23 cellular contexts compared by ENCODE assay signal in the genomic region with DNA sequence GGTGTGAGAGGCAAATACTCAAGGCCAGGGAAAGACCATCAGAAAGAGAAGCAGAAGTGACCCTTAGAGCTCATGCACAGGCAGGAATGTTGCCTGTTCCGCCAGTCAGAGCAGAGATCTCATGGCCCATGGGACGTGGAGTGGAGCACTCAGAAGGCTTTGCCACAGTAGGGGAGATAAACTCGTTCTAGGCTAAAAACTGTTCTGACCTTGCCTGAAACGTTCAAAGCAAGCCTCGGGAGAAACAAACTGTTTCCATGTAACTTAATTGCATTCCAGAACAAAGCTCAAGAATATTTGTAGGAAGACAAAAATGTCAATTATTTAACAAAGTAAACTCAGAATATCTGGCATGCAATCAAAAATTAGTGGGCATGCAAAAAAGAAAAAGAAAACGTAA. TPM values are rescaled to one million over a fixed set of nuclear protein-coding genes. Genes with fewer than 3 reads are reported as not detected.
DNase-seq lines count a peak whose midpoint lies in the region; ATAC-seq and TF ChIP-seq lines count a peak whose summit lies in the region.
"Had no signal": no experiment of that assay in that cellular context is flagged by ENCODE, and none has a peak within 500 bp of the region (broad histone marks: within the 10 kb centered on the region; RNA-seq: fewer than 3 reads in every experiment).

No MANE protein-coding gene starts in this region.

- H3K9me3 Mint-ChIP-seq in stimulated activated naive CD8-positive, alpha-beta T cell treated with anti-CD3 and anti-CD28 coated beads, Interleukin-15, amount 100 ng/mL, for 72 hours: no peaks in the 10 kb centered on the region
- H3K9me3 Mint-ChIP-seq: activated T-cell treated with anti-CD3 and anti-CD28 coated beads, Interleukin-2, amount 50 U/mL, for 4 hours had no signal

- intact Hi-C loops in dorsolateral prefrontal cortex (cut with DNase I) (no loop called here), lower lobe of right lung (cut with DNase I) (no loop called here)

- peaks cover 29% of the 10 kb centered on the region for H3K27me3 Mint-ChIP-seq in stimulated activated naive CD8-positive, alpha-beta T cell treated with anti-CD3 and anti-CD28 coated beads, Interleukin-15, amount 100 ng/mL, for 72 hours

- H3K9me3 ChIP-seq in lower lobe of right lung (no peaks in the 10 kb centered on the region), upper lobe of left lung (no peaks in the 10 kb centered on the region)
- H3K9me3 ChIP-seq: adrenal gland, breast epithelium, Peyer's patch had no signal

- TF ChIP-seq CTCF in dorsolateral prefrontal cortex (IDR thresholded peaks at IDR 0.05 in 54 of 56, conservative IDR thresholded peaks at IDR 0.05 in 2 of 56; ENCODE audit: low read depth in 1 of 56, partially characterized antibody in 56 of 56) (no peak), lower lobe of right lung (IDR thresholded peaks at IDR 0.05) (no peak), upper lobe of left lung (IDR thresholded peaks at IDR 0.05) (no peak)

- peak; percentile 11 for DNase-seq in activated CD4-positive, CD25-positive, alpha-beta regulatory T cell treated with anti-CD3 and anti-CD28 coated beads, Interleukin-2, amount 50 U/mL, for 72 hours
- DNase-seq in dorsolateral prefrontal cortex: no peak
- DNase-seq in lower lobe of right lung: peak; percentile 49
- DNase-seq in upper lobe of left lung: no peak
- DNase-seq in stimulated activated naive CD8-positive, alpha-beta T cell treated with anti-CD3 and anti-CD28 coated beads, Interleukin-15, amount 100 ng/mL, for 72 hours: no peak
- no peak for DNase-seq in NK-92 (lab: John Stamatoyannopoulos, UW; ENCODE audit: unreplicated experiment)
- DNase-seq in central memory CD4-positive, alpha-beta T cell: no peak
- DNase-seq: activated CD4-positive, alpha-beta T cell treated with anti-CD3 and anti-CD28 coated beads for 4 hours; activated T-cell treated with anti-CD3 and anti-CD28 coated beads, Interleukin-2, amount 50 U/mL, for 4 hours; AML-193; CD4-positive, alpha-beta memory T cell; foreskin keratinocyte; GDM1; left ventricle myocardium superior; NCI-H146; NCI-H510A; SIG-M5 had no signal

- ATAC-seq in activated CD4-positive, CD25-positive, alpha-beta regulatory T cell treated with anti-CD3 and anti-CD28 coated beads, Interleukin-2, amount 50 U/mL, for 24 hours: no peak
- ATAC-seq in lower lobe of right lung (peak; percentile 84 to 85), upper lobe of left lung (ENCODE audit: low FRiP score in 2 of 2) (peak in 1 of 2 donors; percentile 70)
- no peak for ATAC-seq in stimulated activated naive CD8-positive, alpha-beta T cell treated with anti-CD3 and anti-CD28 coated beads, Interleukin-15, amount 100 ng/mL, for 72 hours
- ATAC-seq: activated T-cell treated with anti-CD3 and anti-CD28 coated beads, Interleukin-2, amount 50 U/mL, for 4 hours; foreskin keratinocyte; left ventricle myocardium superior had no signal

- no peak overlapping the region for H3K4me3 Mint-ChIP-seq in stimulated activated naive CD8-positive, alpha-beta T cell treated with anti-CD3 and anti-CD28 coated beads, Interleukin-15, amount 100 ng/mL, for 72 hours
- H3K4me3 Mint-ChIP-seq: activated T-cell treated with anti-CD3 and anti-CD28 coated beads, Interleukin-2, amount 50 U/mL, for 4 hours; CD4-positive, alpha-beta memory T cell; nephron had no signal

- H3K27me3 ChIP-seq in dorsolateral prefrontal cortex (peaks cover 0 to 11% (median 0%) of the 10 kb centered on the region in 45 donors), lower lobe of right lung (ENCODE audit: low read depth) (no peaks in the 10 kb centered on the region), upper lobe of left lung (no peaks in the 10 kb centered on the region)
- H3K27me3 ChIP-seq: adrenal gland, breast epithelium, Peyer's patch had no signal

- no peak for TF ChIP-seq EP300 in upper lobe of left lung (IDR thresholded peaks at IDR 0.05)

- H3K4me1 ChIP-seq in lower lobe of right lung (no peaks in the 10 kb centered on the region), upper lobe of left lung (peaks cover 0 to 6% (median 0%) of the 10 kb centered on the region in 4 donors)
- H3K4me1 ChIP-seq: adrenal gland, breast epithelium, foreskin keratinocyte, Peyer's patch had no signal

- H3K27ac Mint-ChIP-seq in stimulated activated naive CD8-positive, alpha-beta T cell treated with anti-CD3 and anti-CD28 coated beads, Interleukin-15, amount 100 ng/mL, for 72 hours: no peak overlapping the region

- H3K4me3 ChIP-seq in dorsolateral prefrontal cortex (peak overlapping the region in 35 of 59 donors; percentile 1 to 54 (median 37)), lower lobe of right lung (peak overlapping the region; percentile 47), upper lobe of left lung (peak overlapping the region in 2 of 4 donors; percentile 40 to 45)
- H3K4me3 ChIP-seq: adrenal gland, breast epithelium, Peyer's patch had no signal

- WGBS in upper lobe of left lung, 2 donors: 38 to 41% methylated on average over 6 of the region's 6 CpGs

- no peaks in the 10 kb centered on the region for H3K36me3 ChIP-seq in lower lobe of right lung
- H3K36me3 ChIP-seq in upper lobe of left lung: no peaks in the 10 kb centered on the region
- H3K36me3 ChIP-seq: adrenal gland, breast epithelium, Peyer's patch had no signal

- H3K4me1 Mint-ChIP-seq in stimulated activated naive CD8-positive, alpha-beta T cell treated with anti-CD3 and anti-CD28 coated beads, Interleukin-15, amount 100 ng/mL, for 72 hours: no peaks in the 10 kb centered on the region
- H3K4me1 Mint-ChIP-seq: CD4-positive, alpha-beta memory T cell had no signal

- H3K27ac ChIP-seq in dorsolateral prefrontal cortex: peak overlapping the region in 23 of 59 donors; percentile 4 to 73 (median 52)
- peak overlapping the region; percentile 64 for H3K27ac ChIP-seq in lower lobe of right lung
- peak overlapping the region; percentile 20 to 65 (median 62) for H3K27ac ChIP-seq in upper lobe of left lung
- H3K27ac ChIP-seq: 22Rv1, breast epithelium, foreskin keratinocyte, Peyer's patch had no signal

- peak in 1 of 4 donors; percentile 25 for TF ChIP-seq POLR2A in upper lobe of left lung (IDR thresholded peaks at IDR 0.05)

RNA-seq across cellular contexts. Expression of gene SLC19A1, which starts 20.7 kb away (rescaled TPM):
- 10 to 100 TPM; 13.2 to 83.6 (median 28.1) TPM for total RNA-seq in dorsolateral prefrontal cortex
- 50.7 TPM for total RNA-seq in lower lobe of right lung
- total RNA-seq in upper lobe of left lung: 10 to 100 TPM; 36.4 to 75.6 (median 49.9) TPM

Comparison
In these comparisons a context has a peak if more than half of its experiments do, and no peak if none do; other contexts are left out.
1. DNase-seq: peak in activated CD4-positive, CD25-positive, alpha-beta regulatory T cell treated with anti-CD3 and anti-CD28 coated beads, Interleukin-2, amount 50 U/mL, for 72 hours (single experiment) and lower lobe of right lung (single experiment); none in dorsolateral prefrontal cortex (0 of 10), upper lobe of left lung (0 of 2), stimulated activated naive CD8-positive, alpha-beta T cell treated with anti-CD3 and anti-CD28 coated beads, Interleukin-15, amount 100 ng/mL, for 72 hours (0 of 2), NK-92 (single experiment) and central memory CD4-positive, alpha-beta T cell (single experiment).
2. ATAC-seq: peak in lower lobe of right lung (2 of 2); none in activated CD4-positive, CD25-positive, alpha-beta regulatory T cell treated with anti-CD3 and anti-CD28 coated beads, Interleukin-2, amount 50 U/mL, for 24 hours (0 of 2) and stimulated activated naive CD8-positive, alpha-beta T cell treated with anti-CD3 and anti-CD28 coated beads, Interleukin-15, amount 100 ng/mL, for 72 hours (single experiment).